ENCODE assay signal across 16 cellular contexts in the genomic region with DNA sequence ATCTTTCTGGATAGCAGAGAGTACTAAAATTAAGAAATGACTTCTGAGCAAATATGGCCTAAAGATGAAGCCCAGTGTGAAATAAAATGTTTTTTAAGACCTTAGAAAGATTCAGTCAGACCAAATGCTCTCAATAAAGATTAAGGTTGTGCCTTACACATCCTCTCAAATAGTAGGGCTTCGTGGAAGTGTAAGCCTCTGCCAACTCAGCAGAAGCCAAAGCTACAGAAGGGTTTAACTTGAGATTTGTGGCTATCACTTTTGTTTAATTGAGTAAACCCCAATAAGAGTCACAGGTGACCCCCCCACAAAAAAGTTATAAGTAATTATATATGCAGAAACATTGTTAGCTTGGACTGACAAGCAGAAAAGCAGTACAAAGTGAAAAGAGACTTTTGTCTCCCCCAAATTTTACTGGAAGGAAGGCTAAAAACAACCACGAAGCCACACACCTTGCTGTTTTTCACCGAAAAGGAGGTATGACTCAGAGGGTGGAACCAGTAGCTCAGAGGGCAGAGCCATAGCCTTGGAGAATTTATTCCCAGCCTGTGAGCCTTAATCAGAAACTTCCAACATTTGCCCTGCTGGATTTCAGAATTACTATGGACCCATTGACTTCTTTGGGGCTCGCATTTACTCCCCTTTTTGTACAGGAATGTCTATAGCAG. TPM values are rescaled to one million over a fixed set of nuclear protein-coding genes. Genes with fewer than 3 reads are reported as not detected.
DNase-seq lines count a peak whose midpoint lies in the region; ATAC-seq and TF ChIP-seq lines count a peak whose summit lies in the region.
"Had no signal": no experiment of that assay in that cellular context is flagged by ENCODE, and none has a peak within 500 bp of the region (broad histone marks: within the 10 kb centered on the region; RNA-seq: fewer than 3 reads in every experiment).

No MANE protein-coding gene starts in this region.

- no peaks in the 10 kb centered on the region for H3F3A ChIP-seq in GM23248 (ENCODE audit: insufficient read depth)

- peak overlapping the region; percentile 82 for H3K27ac Mint-ChIP-seq in T-helper 1 cell treated with Interleukin-12 subunit alpha and Interleukin-12 subunit beta and Interleukin-4 antibody, amounts not matched to agents 30 μg/mL and 1 μg/mL, for 36 hours
- peak overlapping the region; percentile 37 for H3K27ac Mint-ChIP-seq in central memory CD8-positive, alpha-beta T cell (ENCODE audit: low read depth)
- no peak overlapping the region for H3K27ac Mint-ChIP-seq in type B pancreatic cell

- peak; percentile 46 for ATAC-seq in central memory CD8-positive, alpha-beta T cell (replicated peaks; ENCODE audit: extremely low read depth, poor library complexity, severe bottlenecking)
- no peak for ATAC-seq in GM19467 (IDR thresholded peaks at IDR 0.05; ENCODE audit: unreplicated experiment)

- H3K9me3 Mint-ChIP-seq in T-helper 1 cell treated with Interleukin-12 subunit alpha and Interleukin-12 subunit beta and Interleukin-4 antibody, amounts not matched to agents 30 μg/mL and 1 μg/mL, for 36 hours = peaks cover 24% of the 10 kb centered on the region
- no peaks in the 10 kb centered on the region for H3K9me3 Mint-ChIP-seq in central memory CD8-positive, alpha-beta T cell
- H3K9me3 Mint-ChIP-seq in type B pancreatic cell = no peaks in the 10 kb centered on the region

- no peaks in the 10 kb centered on the region for H4K20me1 ChIP-seq in GM23248 (ENCODE audit: insufficient read depth)

- H3K9me2 ChIP-seq in GM23248 (ENCODE audit: insufficient read depth) = no peaks in the 10 kb centered on the region

- DNase-seq in A172 (ENCODE audit: low spot score) (peak; percentile 16), GM23248 (peak; percentile 12), type B pancreatic cell (ENCODE audit: extremely low spot score, unreplicated experiment) (no peak), dermis blood vessel endothelial cell (no peak), GM13977 (ENCODE audit: low spot score) (no peak)
- no peak for DNase-seq in central memory CD8-positive, alpha-beta T cell (ENCODE audit: low spot score in 2 of 2)
- DNase-seq: activated CD8-positive, alpha-beta memory T cell treated with anti-CD3 and anti-CD28 coated beads, Interleukin-2, amount 50 U/mL, for 48 hours; amniotic stem cell; GF-D8; NCI-H2107; NCI-H82; stimulated activated CD4-positive, alpha-beta T cell treated with anti-CD3 and anti-CD28 coated beads, Interleukin-4, amount 100 ng/mL, for 1 hour; WERI-Rb-1 had no signal

- H3K4me3 ChIP-seq in GM23248 = no peak overlapping the region

- H3K4me1 Mint-ChIP-seq in T-helper 1 cell treated with Interleukin-12 subunit alpha and Interleukin-12 subunit beta and Interleukin-4 antibody, amounts not matched to agents 30 μg/mL and 1 μg/mL, for 36 hours (ENCODE audit: low read depth) = peaks cover 40% of the 10 kb centered on the region
- H3K4me1 Mint-ChIP-seq in central memory CD8-positive, alpha-beta T cell = peaks cover 6% of the 10 kb centered on the region
- no peaks in the 10 kb centered on the region for H3K4me1 Mint-ChIP-seq in type B pancreatic cell (ENCODE audit: unreplicated experiment)

- no peak overlapping the region for H3K9ac ChIP-seq in GM23248
- H3K9ac ChIP-seq: parathyroid adenoma had no signal

- H3K4me1 ChIP-seq in GM23248 (ENCODE audit: insufficient read depth) = no peaks in the 10 kb centered on the region
- H3K4me1 ChIP-seq: parathyroid adenoma had no signal

- no peaks in the 10 kb centered on the region for H3K27me3 ChIP-seq in GM23248 (replicated peaks; ENCODE audit: insufficient read depth)

- H3K4me3 Mint-ChIP-seq in T-helper 1 cell treated with Interleukin-12 subunit alpha and Interleukin-12 subunit beta and Interleukin-4 antibody, amounts not matched to agents 30 μg/mL and 1 μg/mL, for 36 hours = peak overlapping the region; percentile 61
- H3K4me3 Mint-ChIP-seq in central memory CD8-positive, alpha-beta T cell = peak overlapping the region; percentile 6
- no peak overlapping the region for H3K4me3 Mint-ChIP-seq in type B pancreatic cell

- H3K36me3 Mint-ChIP-seq in T-helper 1 cell treated with Interleukin-12 subunit alpha and Interleukin-12 subunit beta and Interleukin-4 antibody, amounts not matched to agents 30 μg/mL and 1 μg/mL, for 36 hours (ENCODE audit: low read depth) = peaks cover 46% of the 10 kb centered on the region
- peaks cover 21% of the 10 kb centered on the region for H3K36me3 Mint-ChIP-seq in central memory CD8-positive, alpha-beta T cell (ENCODE audit: insufficient read depth)
- peaks cover 31% of the 10 kb centered on the region for H3K36me3 Mint-ChIP-seq in type B pancreatic cell

- no peaks in the 10 kb centered on the region for H3K9me3 ChIP-seq in GM23248 (ENCODE audit: low read depth)

- H3K36me3 ChIP-seq in GM23248 (ENCODE audit: low read depth) = peaks cover 5% of the 10 kb centered on the region; the same call in 1 of the 2 replicates
- H3K36me3 ChIP-seq: WERI-Rb-1 had no signal

- no peaks in the 10 kb centered on the region for H3K27me3 Mint-ChIP-seq in T-helper 1 cell treated with Interleukin-12 subunit alpha and Interleukin-12 subunit beta and Interleukin-4 antibody, amounts not matched to agents 30 μg/mL and 1 μg/mL, for 36 hours (ENCODE audit: low read depth)
- H3K27me3 Mint-ChIP-seq in central memory CD8-positive, alpha-beta T cell = no peaks in the 10 kb centered on the region
- H3K27me3 Mint-ChIP-seq in type B pancreatic cell = no peaks in the 10 kb centered on the region

- in situ Hi-C loops in GM23248 (cut with MboI) = no loop called here
- in situ Hi-C loops in GM13977 (cut with MboI; ENCODE audit: low pct_unique_long_range_greater_than_20kb, low sequenced_read_pairs, unreplicated experiment) = no loop called here

- H3K27ac ChIP-seq in GM23248 = no peak overlapping the region
- H3K27ac ChIP-seq: parathyroid adenoma, WERI-Rb-1 had no signal

- 97 to 99% methylated on average over 4 of the region's 4 CpGs for WGBS in GM23248 (ENCODE audit: low coverage in 1 of 2, low lambda C conversion rate in 2 of 2, missing lambda C conversion rate in 2 of 2), 2 experiments

- no peak for TF ChIP-seq CTCF in type B pancreatic cell (conservative IDR thresholded peaks at IDR 0.05)
- TF ChIP-seq CTCF in GM13977 (IDR thresholded peaks at IDR 0.05; ENCODE audit: extremely low read depth, insufficient read depth, missing control alignments) = no peak

- H3K4me2 ChIP-seq in GM23248 (ENCODE audit: unreplicated experiment) = no peak overlapping the region

- H3K79me2 ChIP-seq in GM23248 (ENCODE audit: insufficient read depth) = no peaks in the 10 kb centered on the region
- H3K79me2 ChIP-seq: parathyroid adenoma had no signal

- H2AFZ ChIP-seq in GM23248 = no peak overlapping the region
- H2AFZ ChIP-seq: parathyroid adenoma had no signal

RNA-seq across cellular contexts. Expression of a gene that starts 31.9 kb away (rescaled TPM):
- total RNA-seq in A172 (2014; rRNA removed; shearing (Covaris generic)) = 31.3 and 32.7 TPM in 2 replicates
- 16.4 and 27.2 TPM in 2 replicates for total RNA-seq in GM23248 (2014; rRNA removed; shearing (Covaris generic))
- 16.8 and 18.9 TPM in 2 replicates for polyA plus RNA-seq in GM23248 (2016; fragmentation: Nextera tagmentation; extraction: Ambion mirVana)
- total RNA-seq in type B pancreatic cell (ENCODE audit: low replicate concordance) = 15.5 and 19.2 TPM in 2 replicates
- 23.2 and 25.2 TPM in 2 replicates for total RNA-seq in dermis blood vessel endothelial cell

Comparison
In these comparisons a context has a peak if more than half of its experiments do, and no peak if none do; other contexts are left out.
1. DNase-seq: peak in A172 (single experiment) and GM23248 (single experiment); none in central memory CD8-positive, alpha-beta T cell (0 of 2), type B pancreatic cell (single experiment), dermis blood vessel endothelial cell (single experiment) and GM13977 (single experiment).